14 cellular contexts compared by ENCODE assay signal in genomic region chr2:9770006-9770307, GRCh38.
A peak's percentile ranks its signal among the peaks of the same experiment; 100 is the strongest.
DNase-seq lines count a peak whose midpoint lies in the region; ATAC-seq and TF ChIP-seq lines count a peak whose summit lies in the region.
"Had no signal": no experiment of that assay in that cellular context is flagged by ENCODE, and none has a peak within 500 bp of the region (broad histone marks: within the 10 kb centered on the region; RNA-seq: fewer than 3 reads in every experiment).

No MANE protein-coding gene starts in this region.

- H3K27ac ChIP-seq in temporal lobe (ENCODE audit: low read depth, low read length), result peak overlapping the region; percentile 44
- H3K27ac ChIP-seq: 22Rv1, adrenal gland had no signal

- intact Hi-C loops in MCF 10A (cut with micrococcal nuclease), result loop anchor here (5.0 kb wide), 1 partner anchor 213 kb away; the partner anchor contains the start of gene ADAM17

- POLR2A ChIA-PET in MCF 10A (lab: Yijun Ruan, JAX), result interaction anchor here (0.6 to 3.8 kb wide), 19 partner anchors 9 to 278 kb away, joined by 3 to 25 read pairs (median 5); partner anchors contain the start of genes ADAM17 and TAF1B

- peak overlapping the region; percentile 47 for H3K27ac Mint-ChIP-seq in activated naive CD4-positive, alpha-beta T cell treated with anti-CD3 and anti-CD28 coated beads, Interleukin-2, amount 50 U/mL, for 24 hours
- H3K27ac Mint-ChIP-seq in MCF 10A (ENCODE audit: low read depth, unreplicated experiment) (no peak overlapping the region), nephron (peak overlapping the region; percentile 50 to 63 (median 51))

- peaks cover 5% of the 10 kb centered on the region for H3K4me1 Mint-ChIP-seq in activated naive CD4-positive, alpha-beta T cell treated with anti-CD3 and anti-CD28 coated beads, Interleukin-2, amount 50 U/mL, for 24 hours
- H3K4me1 Mint-ChIP-seq in MCF 10A (ENCODE audit: insufficient read depth, unreplicated experiment), result peaks cover 26% of the 10 kb centered on the region
- peaks cover 74% of the 10 kb centered on the region for H3K4me1 Mint-ChIP-seq in nephron

- no peaks in the 10 kb centered on the region for H3K9me3 Mint-ChIP-seq in activated naive CD4-positive, alpha-beta T cell treated with anti-CD3 and anti-CD28 coated beads, Interleukin-2, amount 50 U/mL, for 24 hours
- no peaks in the 10 kb centered on the region for H3K9me3 Mint-ChIP-seq in MCF 10A (ENCODE audit: unreplicated experiment)
- H3K9me3 Mint-ChIP-seq in nephron, result no peaks in the 10 kb centered on the region

- H3K4me3 Mint-ChIP-seq in activated naive CD4-positive, alpha-beta T cell treated with anti-CD3 and anti-CD28 coated beads, Interleukin-2, amount 50 U/mL, for 24 hours, result no peak overlapping the region
- H3K4me3 Mint-ChIP-seq in MCF 10A (ENCODE audit: unreplicated experiment) (peak overlapping the region; percentile 39), nephron (peak overlapping the region in 2 of 3 experiments; percentile 19 to 31)
- H3K4me3 Mint-ChIP-seq: CD14-positive monocyte had no signal

- ATAC-seq in GM18873 (IDR thresholded peaks at IDR 0.05; ENCODE audit: low FRiP score, unreplicated experiment), result no peak
- no peak for ATAC-seq in GM18502 (IDR thresholded peaks at IDR 0.05; ENCODE audit: poor library complexity, unreplicated experiment)

- H3K36me3 Mint-ChIP-seq in activated naive CD4-positive, alpha-beta T cell treated with anti-CD3 and anti-CD28 coated beads, Interleukin-2, amount 50 U/mL, for 24 hours, result no peaks in the 10 kb centered on the region
- H3K36me3 Mint-ChIP-seq in MCF 10A (ENCODE audit: insufficient read depth, unreplicated experiment), result no peaks in the 10 kb centered on the region
- no peaks in the 10 kb centered on the region for H3K36me3 Mint-ChIP-seq in nephron (ENCODE audit: low read depth)
- H3K36me3 Mint-ChIP-seq: CD14-positive monocyte had no signal

- DNase-seq in activated naive CD4-positive, alpha-beta T cell treated with anti-CD3 and anti-CD28 coated beads, Interleukin-2, amount 50 U/mL, for 16 hours, result no peak
- DNase-seq in MCF 10A (ENCODE audit: unreplicated experiment) (no peak), Ammon's horn (ENCODE audit: low spot score) (no peak)
- DNase-seq: activated CD4-positive, CD25-positive, alpha-beta regulatory T cell treated with anti-CD3 and anti-CD28 coated beads, Interleukin-2, amount 50 U/mL, for 72 hours; effector CD8-positive, alpha-beta T cell; GDM1 had no signal

- no peaks in the 10 kb centered on the region for H3K27me3 Mint-ChIP-seq in activated naive CD4-positive, alpha-beta T cell treated with anti-CD3 and anti-CD28 coated beads, Interleukin-2, amount 50 U/mL, for 24 hours
- H3K27me3 Mint-ChIP-seq in MCF 10A (ENCODE audit: insufficient read depth, unreplicated experiment), result no peaks in the 10 kb centered on the region
- peaks cover 38% of the 10 kb centered on the region for H3K27me3 Mint-ChIP-seq in nephron (ENCODE audit: low read depth)

- TF ChIP-seq CTCF in MCF 10A (IDR thresholded peaks at IDR 0.05; ENCODE audit: unreplicated experiment) (no peak), nephron (IDR thresholded peaks at IDR 0.05; ENCODE audit: unreplicated experiment in 3 of 3) (no peak)

- CTCF ChIA-PET in MCF 10A (lab: Yijun Ruan, JAX), result interaction anchor here (0.5 to 5.4 kb wide), 52 partner anchors 11 to 907 kb away, joined by 3 to 99 read pairs (median 4); partner anchors contain the start of genes ADAM17 and KLF11

- BruUV-seq in MCF 10A (replicated peaks; lab: Mats Ljungman, UMichigan), result no TSS peak
